ENCODE assay signal across 8 cellular contexts in the genomic region with DNA sequence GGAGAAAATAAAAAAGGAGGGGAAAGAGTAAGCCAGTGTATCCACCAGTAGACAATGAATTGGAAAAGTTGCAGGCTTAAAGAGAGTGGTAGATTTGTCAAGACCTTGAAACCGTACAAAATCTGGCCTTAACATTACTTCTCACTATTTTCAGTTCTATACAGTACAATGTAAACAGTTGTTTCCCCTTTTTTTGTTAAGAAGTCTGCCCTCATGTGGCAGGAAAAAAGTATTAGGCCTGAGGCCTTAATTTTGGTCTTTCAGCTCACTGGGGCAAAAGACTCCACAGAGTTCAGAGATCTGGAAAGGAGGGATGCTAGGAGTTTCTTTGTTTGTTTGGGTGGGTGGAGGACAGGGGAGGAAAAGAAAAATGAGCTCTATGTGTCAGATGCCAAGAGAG.
DNase-seq lines count a peak whose midpoint lies in the region; ATAC-seq and TF ChIP-seq lines count a peak whose summit lies in the region.
"Had no signal": no experiment of that assay in that cellular context is flagged by ENCODE, and none has a peak within 500 bp of the region (broad histone marks: within the 10 kb centered on the region; RNA-seq: fewer than 3 reads in every experiment).

No MANE protein-coding gene starts in this region.

- H3K27ac ChIP-seq in CD8-positive, alpha-beta memory T cell (ENCODE audit: low read depth, low read length) = no peak overlapping the region

- H3K36me3 Mint-ChIP-seq in CD8-positive, alpha-beta memory T cell = no peaks in the 10 kb centered on the region
- H3K36me3 Mint-ChIP-seq: naive thymus-derived CD8-positive, alpha-beta T cell had no signal

- no peak overlapping the region for H3K4me3 Mint-ChIP-seq in CD8-positive, alpha-beta memory T cell
- H3K4me3 Mint-ChIP-seq: naive thymus-derived CD8-positive, alpha-beta T cell had no signal

- DNase-seq in GM12864 (ENCODE audit: low read depth) (no peak), LNCaP clone FGC (ENCODE audit: low read depth) (no peak), dermis blood vessel endothelial cell (peak; percentile 16), SHP77 (lab: John Stamatoyannopoulos, UW) (no peak)
- no peak for DNase-seq in CD8-positive, alpha-beta memory T cell
- no peak for DNase-seq in stimulated activated CD4-positive, alpha-beta T cell treated with anti-CD3 and anti-CD28 coated beads, Interleukin-1b, Interleukin-23, amount 100 ng/mL, for 48 hours

- H3K9me3 Mint-ChIP-seq in CD8-positive, alpha-beta memory T cell = no peaks in the 10 kb centered on the region
- H3K9me3 Mint-ChIP-seq: naive thymus-derived CD8-positive, alpha-beta T cell had no signal

- H3K36me3 ChIP-seq in CD8-positive, alpha-beta memory T cell (ENCODE audit: insufficient read depth, low read length) = no peaks in the 10 kb centered on the region

- H3K27me3 ChIP-seq in CD8-positive, alpha-beta memory T cell (ENCODE audit: insufficient read depth, low read length, poor library complexity, severe bottlenecking) = no peaks in the 10 kb centered on the region

- peak; percentile 36 for TF ChIP-seq CTCF in GM12864 (IDR thresholded peaks at IDR 0.05; ENCODE audit: low read depth, low read length, missing control alignments)
- peak; percentile 49 for TF ChIP-seq CTCF in LNCaP clone FGC (IDR thresholded peaks at IDR 0.05; ENCODE audit: control insufficient read depth, extremely low read depth, insufficient read depth)

- no peaks in the 10 kb centered on the region for H3K4me1 ChIP-seq in CD8-positive, alpha-beta memory T cell (ENCODE audit: insufficient read depth, low read length)

- no peak overlapping the region for H3K4me3 ChIP-seq in GM12864 (ENCODE audit: low read depth, low read length)
- no peak overlapping the region for H3K4me3 ChIP-seq in LNCaP clone FGC (ENCODE audit: low read depth, low read length)
- no peak overlapping the region for H3K4me3 ChIP-seq in CD8-positive, alpha-beta memory T cell (ENCODE audit: low read length)

- peaks cover 0 to 3% (median 0%) of the 10 kb centered on the region in 3 donors for H3K4me1 Mint-ChIP-seq in CD8-positive, alpha-beta memory T cell

- ATAC-seq in GM19467 (IDR thresholded peaks at IDR 0.05; ENCODE audit: unreplicated experiment) = peak; percentile 74
- ATAC-seq: naive thymus-derived CD8-positive, alpha-beta T cell had no signal

- peaks cover 0 to 3% of the 10 kb centered on the region in 2 donors for H3K27me3 Mint-ChIP-seq in CD8-positive, alpha-beta memory T cell

- no peaks in the 10 kb centered on the region for H3K9me3 ChIP-seq in CD8-positive, alpha-beta memory T cell (ENCODE audit: low read length)

- H3K27ac Mint-ChIP-seq in CD8-positive, alpha-beta memory T cell = peak overlapping the region in 2 of 8 donors; percentile 25
- H3K27ac Mint-ChIP-seq: naive thymus-derived CD8-positive, alpha-beta T cell had no signal

- CTCF ChIA-PET in CD8-positive, alpha-beta memory T cell (lab: Charles Lee) = no interaction called here

- POLR2A ChIA-PET in CD8-positive, alpha-beta memory T cell (lab: Charles Lee) = no interaction called here
